ENCODE assay signal across 16 cellular contexts in the genomic region with DNA sequence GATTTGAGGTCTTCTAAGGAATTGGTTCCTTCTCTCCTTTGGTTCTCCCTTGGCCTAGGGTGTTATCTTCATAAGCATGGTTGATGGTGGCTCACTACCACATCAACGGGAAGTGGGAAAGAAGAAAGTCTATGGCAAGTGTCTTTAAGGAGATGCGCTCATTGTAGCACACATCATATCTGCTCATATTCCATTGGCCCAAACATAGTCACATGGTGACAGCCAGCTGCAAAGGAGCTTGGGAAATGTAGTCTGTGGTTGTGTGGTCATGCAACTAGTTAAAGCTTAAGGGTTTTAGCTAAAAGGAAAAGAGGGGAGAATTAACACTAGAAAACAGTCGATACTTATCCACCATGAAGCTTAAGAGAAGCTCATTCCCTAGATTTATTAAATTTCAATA. TPM values are rescaled to one million over a fixed set of nuclear protein-coding genes. Genes with fewer than 3 reads are reported as not detected.
DNase-seq lines count a peak whose midpoint lies in the region; ATAC-seq, FAIRE-seq and TF ChIP-seq lines count a peak whose summit lies in the region.
"Had no signal": no experiment of that assay in that cellular context is flagged by ENCODE, and none has a peak within 500 bp of the region (broad histone marks: within the 10 kb centered on the region; RNA-seq: fewer than 3 reads in every experiment).

No MANE protein-coding gene starts in this region.

- no peak overlapping the region for H3K9ac ChIP-seq in DND-41 (ENCODE audit: low read depth, low read length)

- H2AFZ ChIP-seq in DND-41 (ENCODE audit: low read depth, low read length): no peak overlapping the region
- H2AFZ ChIP-seq: PC-9 had no signal

- no peak overlapping the region for H3K4me3 ChIP-seq in DND-41 (ENCODE audit: low read depth in 1 of 2, low read length in 2 of 2)
- H3K4me3 ChIP-seq: PC-9, skin epidermis, tibial nerve had no signal

- no peak for TF ChIP-seq CTCF in DND-41 (IDR thresholded peaks at IDR 0.05; ENCODE audit: borderline replicate concordance, extremely low read depth, low read length, poor library complexity, severe bottlenecking)

- no peaks in the 10 kb centered on the region for H3K36me3 ChIP-seq in DND-41 (ENCODE audit: insufficient read depth, low read length)
- H3K36me3 ChIP-seq: tibial nerve had no signal

- no peak overlapping the region for H3K27ac ChIP-seq in DND-41 (ENCODE audit: low read length)
- H3K27ac ChIP-seq: PC-9, skin epidermis, tibial nerve had no signal

- in situ Hi-C loops in SK-MEL-5 (cut with HindIII; ENCODE audit: low pct_unique_long_range_greater_than_20kb, low sequenced_read_pairs): no loop called here

- no peak overlapping the region for H3K4me2 ChIP-seq in DND-41 (ENCODE audit: insufficient read depth, low read length)
- H3K4me2 ChIP-seq: PC-9 had no signal

- H3K9me3 ChIP-seq in DND-41 (ENCODE audit: insufficient read depth, low read length, severe bottlenecking): peaks cover 2% of the 10 kb centered on the region
- H3K9me3 ChIP-seq: tibial nerve had no signal

- no peak for FAIRE-seq in H54 (lab: Jason Lieb, UNC)

- H3K4me1 ChIP-seq in DND-41 (ENCODE audit: insufficient read depth, low read length): no peaks in the 10 kb centered on the region
- H3K4me1 ChIP-seq: tibial nerve had no signal

- DNase-seq in DND-41 (peak; percentile 33), H54 (ENCODE audit: insufficient read length, low spot score) (peak; percentile 31), SK-MEL-5 (ENCODE audit: low read depth, low spot score) (peak; percentile 53), germinal center (ENCODE audit: low spot score) (peak; percentile 56), occipital lobe (lab: John Stamatoyannopoulos, UW) (no peak)
- DNase-seq in stimulated activated naive CD4-positive, alpha-beta T cell (lab: John Stamatoyannopoulos, UW): no peak
- DNase-seq: activated CD8-positive, alpha-beta memory T cell treated with anti-CD3 and anti-CD28 coated beads, Interleukin-2, amount 10 ng/mL, durations not matched to agents 7 days and 5 days; activated naive CD8-positive, alpha-beta T cell treated with anti-CD3 and anti-CD28 coated beads for 36 hours; Calu3; hypothalamus; NCI-H2081; PC-9; T-helper 17 cell had no signal

- no peaks in the 10 kb centered on the region for H4K20me1 ChIP-seq in DND-41 (ENCODE audit: insufficient read depth, low read length)

- TF ChIP-seq POLR2A in H54 (IDR thresholded peaks at IDR 0.05; ENCODE audit: low read depth, low read length): no peak

- H3K27me3 ChIP-seq in DND-41 (ENCODE audit: insufficient read depth, low read length, poor library complexity): no peaks in the 10 kb centered on the region
- H3K27me3 ChIP-seq: tibial nerve had no signal

- ATAC-seq in DND-41 (ENCODE audit: insufficient read depth, low read depth): peak; percentile 73
- no peak for ATAC-seq in GM18498 (IDR thresholded peaks at IDR 0.05; ENCODE audit: unreplicated experiment)
- ATAC-seq: activated CD8-positive, alpha-beta memory T cell treated with anti-CD3 and anti-CD28 coated beads, Interleukin-2, amount 10 ng/mL, durations not matched to agents 7 days and 5 days; T-helper 17 cell had no signal

- no peaks in the 10 kb centered on the region for H3K79me2 ChIP-seq in DND-41 (ENCODE audit: insufficient read depth, low read length)

RNA-seq across cellular contexts. Expression of gene MRPS6, which starts 11.4 kb away (rescaled TPM):
- 6.2 and 12.1 TPM in 2 replicates for total RNA-seq in SK-MEL-5 (2014; rRNA removed; shearing (Covaris generic))
- polyA plus RNA-seq in SK-MEL-5 (2015; cell fraction: cytosol; rRNA removed): 22.2 and 31.0 TPM in 2 replicates
- polyA plus RNA-seq in SK-MEL-5 (2015; cell fraction: nucleus; rRNA removed): 8.2 and 13.0 TPM in 2 replicates
- 21.5 TPM for total RNA-seq in occipital lobe

RNA-seq across cellular contexts. Expression of gene SLC5A3, which starts 11.4 kb away (rescaled TPM):
- total RNA-seq in SK-MEL-5 (2014; rRNA removed; shearing (Covaris generic)): 8.6 and 9.1 TPM in 2 replicates
- 4.0 and 5.7 TPM in 2 replicates for polyA plus RNA-seq in SK-MEL-5 (2015; cell fraction: cytosol; rRNA removed)
- 29.6 and 35.2 TPM in 2 replicates for polyA plus RNA-seq in SK-MEL-5 (2015; cell fraction: nucleus; rRNA removed)
- 73.0 TPM for total RNA-seq in occipital lobe

Comparison
In these comparisons a context has a peak if more than half of its experiments do, and no peak if none do; other contexts are left out.
1. DNase-seq: peak in DND-41 (single experiment), H54 (single experiment), SK-MEL-5 (single experiment) and germinal center (single experiment); none in stimulated activated naive CD4-positive, alpha-beta T cell (0 of 6) and occipital lobe (single experiment).